In the genomic region with DNA sequence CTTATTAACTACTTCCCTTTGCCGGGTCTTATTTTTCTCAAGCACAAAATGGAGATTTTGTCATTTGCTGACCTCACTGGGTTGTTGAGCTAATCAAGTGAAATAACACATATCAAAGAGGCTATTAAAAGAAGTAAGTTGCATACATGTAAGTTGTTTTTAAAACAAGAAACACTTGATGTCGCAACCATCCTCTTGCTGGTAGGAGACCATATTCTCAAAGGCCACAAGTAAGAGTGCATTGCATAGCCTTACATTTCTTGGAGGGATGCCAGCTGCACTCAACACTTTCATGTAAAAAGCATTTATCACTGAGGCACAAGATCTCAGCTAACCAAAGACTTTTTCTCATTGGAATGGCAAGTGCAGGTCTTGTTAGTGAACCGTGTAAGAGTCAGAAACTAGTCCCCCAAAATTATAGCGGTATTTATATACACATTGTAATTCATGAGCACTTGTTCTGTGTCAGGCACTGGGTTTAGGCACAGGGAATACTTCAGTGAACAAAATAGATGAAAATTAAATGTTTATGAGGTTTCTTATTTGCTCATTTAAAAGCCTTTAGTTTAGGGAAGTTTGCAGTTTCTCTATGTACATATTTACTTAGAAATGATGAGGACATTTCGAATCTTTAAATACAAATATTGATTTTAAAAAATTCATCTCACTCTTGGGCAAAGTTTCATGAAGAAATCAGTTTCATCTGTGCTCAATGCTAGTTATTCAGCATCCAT, we compare ENCODE assay signal across 10 cellular contexts.
DNase-seq lines count a peak whose midpoint lies in the region; ATAC-seq, FAIRE-seq and TF ChIP-seq lines count a peak whose summit lies in the region.
"Had no signal": no experiment of that assay in that cellular context is flagged by ENCODE, and none has a peak within 500 bp of the region (broad histone marks: within the 10 kb centered on the region; RNA-seq: fewer than 3 reads in every experiment).

No MANE protein-coding gene starts in this region.

- H3K4me1 Mint-ChIP-seq in CD14-positive monocyte (peaks cover 42% of the 10 kb centered on the region), astrocyte (ENCODE audit: low read depth, unreplicated experiment) (peaks cover 12% of the 10 kb centered on the region)

- H3K4me2 ChIP-seq in astrocyte (ENCODE audit: low read length), result peak overlapping the region; percentile 47

- H3K27ac ChIP-seq in astrocyte (ENCODE audit: low read depth, low read length), result no peak overlapping the region
- H3K27ac ChIP-seq in lower lobe of right lung, result peak overlapping the region; percentile 60
- peak overlapping the region in 1 of 4 donors; percentile 4 for H3K27ac ChIP-seq in gastrocnemius medialis

- H3K79me2 ChIP-seq in astrocyte (ENCODE audit: insufficient read depth, low read length), result no peaks in the 10 kb centered on the region

- peak overlapping the region; percentile 85 to 94 (median 91) for H3K27ac Mint-ChIP-seq in CD14-positive monocyte
- H3K27ac Mint-ChIP-seq in astrocyte (ENCODE audit: unreplicated experiment), result no peak overlapping the region

- in situ Hi-C loops in KBM-7 (cut with MboI; ENCODE audit: low pct_unique_long_range_greater_than_20kb, low sequenced_read_pairs) (loop anchor here (25.0 kb wide), 2 partner anchors 256 to 294 kb away; no protein-coding TSS in a partner anchor), gastrocnemius medialis (cut with MboI; ENCODE audit: low sequenced_read_pairs in 4 of 4) (no loop called here)

- H2AFZ ChIP-seq in astrocyte (ENCODE audit: low read depth, low read length), result no peak overlapping the region

- H3K4me1 ChIP-seq in astrocyte (ENCODE audit: insufficient read depth, low read length), result peaks cover 9% of the 10 kb centered on the region
- peaks cover 20% of the 10 kb centered on the region for H3K4me1 ChIP-seq in lower lobe of right lung
- H3K4me1 ChIP-seq in gastrocnemius medialis, result peaks cover 0 to 11% of the 10 kb centered on the region in 2 donors

- intact Hi-C loops in CD14-positive monocyte (cut with micrococcal nuclease) (loop anchor here (2.0 to 10.0 kb wide), 7 partner anchors 14 to 299 kb away; a partner anchor contains a TSS), lower lobe of right lung (cut with DNase I) (loop anchor here (10.0 kb wide), 2 partner anchors 62 to 532 kb away; no protein-coding TSS in a partner anchor), gastrocnemius medialis (cut with DNase I; ENCODE audit: low total_unique reads) (loop anchor here (10.0 kb wide), 1 partner anchor 182 kb away; no protein-coding TSS in a partner anchor)

- H3K9me3 Mint-ChIP-seq in CD14-positive monocyte (peaks cover 0 to 7% (median 4%) of the 10 kb centered on the region in 7 donors), astrocyte (ENCODE audit: unreplicated experiment) (no peaks in the 10 kb centered on the region)

- H4K20me1 ChIP-seq in astrocyte (ENCODE audit: insufficient read depth, low read length), result no peaks in the 10 kb centered on the region

- no peak overlapping the region for H3K4me3 Mint-ChIP-seq in CD14-positive monocyte
- no peak overlapping the region for H3K4me3 Mint-ChIP-seq in astrocyte (ENCODE audit: unreplicated experiment)

- no peak for TF ChIP-seq POLR2A in gastrocnemius medialis (IDR thresholded peaks at IDR 0.05)

- H3K27me3 Mint-ChIP-seq in CD14-positive monocyte (ENCODE audit: low read depth in 3 of 3), result peaks cover 0 to 1% (median 0%) of the 10 kb centered on the region in 3 donors
- no peaks in the 10 kb centered on the region for H3K27me3 Mint-ChIP-seq in astrocyte (ENCODE audit: low read depth, unreplicated experiment)

- H3K36me3 ChIP-seq in astrocyte (ENCODE audit: insufficient read depth, low read length) (no peaks in the 10 kb centered on the region), lower lobe of right lung (no peaks in the 10 kb centered on the region), gastrocnemius medialis (no peaks in the 10 kb centered on the region)

- TF ChIP-seq CTCF in CD14-positive monocyte (IDR thresholded peaks at IDR 0.05) (no peak), astrocyte (IDR thresholded peaks at IDR 0.05; ENCODE audit: insufficient read depth, low read depth, low read length) (no peak), lower lobe of right lung (IDR thresholded peaks at IDR 0.05) (no peak), gastrocnemius medialis (IDR thresholded peaks at IDR 0.05 in 4 of 5, conservative IDR thresholded peaks at IDR 0.05 in 1 of 5) (no peak)

- H3K27me3 ChIP-seq in astrocyte (ENCODE audit: insufficient read depth, low read length), result no peaks in the 10 kb centered on the region
- no peaks in the 10 kb centered on the region for H3K27me3 ChIP-seq in lower lobe of right lung (ENCODE audit: low read depth)
- H3K27me3 ChIP-seq in gastrocnemius medialis, result no peaks in the 10 kb centered on the region

- H3K36me3 Mint-ChIP-seq in CD14-positive monocyte (peaks cover 0 to 2% of the 10 kb centered on the region in 2 donors), astrocyte (ENCODE audit: low read depth, unreplicated experiment) (no peaks in the 10 kb centered on the region)

- H3K9ac ChIP-seq in astrocyte (ENCODE audit: low read length), result no peak overlapping the region

- H3K4me3 ChIP-seq in astrocyte (ENCODE audit: insufficient read depth, low read depth, low read length), result no peak overlapping the region
- H3K4me3 ChIP-seq in lower lobe of right lung, result no peak overlapping the region
- H3K4me3 ChIP-seq in gastrocnemius medialis, result no peak overlapping the region

- H3K9me3 ChIP-seq in astrocyte (ENCODE audit: insufficient read depth, low read depth, low read length), result no peaks in the 10 kb centered on the region
- H3K9me3 ChIP-seq in lower lobe of right lung, result no peaks in the 10 kb centered on the region
- no peaks in the 10 kb centered on the region for H3K9me3 ChIP-seq in gastrocnemius medialis

- DNase-seq in CD14-positive monocyte (ENCODE audit: low spot score) (peak; percentile 66), KBM-7 (peak; percentile 67), astrocyte (ENCODE audit: low read depth) (peak; percentile 65), lower lobe of right lung (no peak), GOT3 (lab: John Stamatoyannopoulos, UW) (no peak), gastrocnemius medialis (no peak)
- DNase-seq in activated effector memory CD4-positive, alpha-beta T cell treated with anti-CD3 and anti-CD28 coated beads, Interleukin-2, amount 50 U/mL, for 16 hours, result no peak
- DNase-seq in stimulated activated naive CD4-positive, alpha-beta T cell (lab: John Stamatoyannopoulos, UW), result no peak
- DNase-seq: activated naive CD4-positive, alpha-beta T cell treated with Interleukin-2 at 50 U/mL for 16 hours; left cardiac atrium had no signal

- peak; percentile 52 for FAIRE-seq in astrocyte (lab: Jason Lieb, UNC)

- peak; percentile 42 to 68 for ATAC-seq in lower lobe of right lung
- ATAC-seq in gastrocnemius medialis, result no peak

Comparison
In these comparisons a context has a peak if more than half of its experiments do, and no peak if none do; other contexts are left out.
1. DNase-seq: peak in CD14-positive monocyte (single experiment), KBM-7 (single experiment) and astrocyte (single experiment); none in lower lobe of right lung (single experiment), GOT3 (single experiment), gastrocnemius medialis (0 of 2), activated effector memory CD4-positive, alpha-beta T cell treated with anti-CD3 and anti-CD28 coated beads, Interleukin-2, amount 50 U/mL, for 16 hours (single experiment) and stimulated activated naive CD4-positive, alpha-beta T cell (0 of 6).
2. ATAC-seq: peak in lower lobe of right lung (2 of 2); none in gastrocnemius medialis (0 of 2).